ENCODE assay signal across 1 cellular context in genomic region chr17:82338858-82339633, GRCh38.
TF ChIP-seq lines count a peak whose summit lies in the region.

No MANE protein-coding gene starts in this region.

TF ChIP-seq in SK-N-SH, 30 proteins besides CTCF, POLR2A, EP300 and RAD21 (continued from another document):
- TF ChIP-seq IRF3 (IDR thresholded peaks at IDR 0.05; ENCODE audit: low read depth, low read length) (no peak), NFIC (IDR thresholded peaks at IDR 0.05; ENCODE audit: borderline replicate concordance) (no peak), NRF1 (IDR thresholded peaks at IDR 0.05; ENCODE audit: low read depth, low read length) (peak; percentile 31; the same call in 1 of the 2 replicates), ELF1 (IDR thresholded peaks at IDR 0.05) (no peak), TCF12 (IDR thresholded peaks at IDR 0.05) (peak; percentile 51; the same call in 1 of the 2 replicates), REST (IDR thresholded peaks at IDR 0.05; ENCODE audit: low read depth, low read length) (0 out of 2 replicates have a peak, but pooled peaks have one; percentile 32), MEF2A (IDR thresholded peaks at IDR 0.05; ENCODE audit: borderline replicate concordance, low read depth) (no peak), GATA2 (CRISPR knock-in tag; IDR thresholded peaks at IDR 0.05) (no peak), GABPA (IDR thresholded peaks at IDR 0.05; ENCODE audit: low read depth) (0 out of 2 replicates have a peak, but pooled peaks have one; percentile 27), TEAD4 (IDR thresholded peaks at IDR 0.05; ENCODE audit: borderline replicate concordance, insufficient read depth) (0 out of 2 replicates have a peak, but pooled peaks have one; percentile 36), USF1 (IDR thresholded peaks at IDR 0.05; ENCODE audit: borderline replicate concordance, low read depth) (no peak), POLR2AphosphoS5 (IDR thresholded peaks at IDR 0.05; ENCODE audit: low read depth, low read length) (peak; percentile 37; the same call in 1 of the 2 replicates), CHD2 (IDR thresholded peaks at IDR 0.05; ENCODE audit: low read length, partially characterized antibody) (no peak), RFX5 (IDR thresholded peaks at IDR 0.05; ENCODE audit: low read length) (no peak), MAX (IDR thresholded peaks at IDR 0.05; ENCODE audit: low read depth) (peak; percentile 89), FOXM1 (IDR thresholded peaks at IDR 0.05; ENCODE audit: low read depth) (no peak)
